Comparison of ENCODE assay signal across 8 cellular contexts in genomic region chr17:75778861-75779249, GRCh38. TPM values are rescaled to one million over a fixed set of nuclear protein-coding genes. Genes with fewer than 3 reads are reported as not detected.
DNase-seq lines count a peak whose midpoint lies in the region; ATAC-seq and TF ChIP-seq lines count a peak whose summit lies in the region.

No MANE protein-coding gene starts in this region.

- peak; percentile 44 for TF ChIP-seq CTCF in hepatocyte (IDR thresholded peaks at IDR 0.05; ENCODE audit: poor library complexity)

- H3K27me3 Mint-ChIP-seq in activated naive CD4-positive, alpha-beta T cell treated with anti-CD3 and anti-CD28 coated beads, Interleukin-2, amount 50 U/mL, for 24 hours, result no peaks in the 10 kb centered on the region

- H3K4me3 Mint-ChIP-seq in activated naive CD4-positive, alpha-beta T cell treated with anti-CD3 and anti-CD28 coated beads, Interleukin-2, amount 50 U/mL, for 24 hours, result peak overlapping the region; percentile 98

- DNase-seq in EL, result peak; percentile 43
- peak; percentile 37 for DNase-seq in LoVo (ENCODE audit: low spot score)
- peak; percentile 68 for DNase-seq in hepatocyte (ENCODE audit: low spot score)
- DNase-seq in Ammon's horn (ENCODE audit: low spot score), result no peak

- peak overlapping the region; percentile 86 for H3K4me2 ChIP-seq in hepatocyte

- no peaks in the 10 kb centered on the region for H3K9me2 ChIP-seq in hepatocyte (replicated peaks; ENCODE audit: insufficient read depth)

- peaks cover 42% of the 10 kb centered on the region for H4K20me1 ChIP-seq in hepatocyte (ENCODE audit: insufficient read depth, poor library complexity, severe bottlenecking)

- under 1% methylated on average over 31 of the region's 38 CpGs for WGBS in hepatocyte (ENCODE audit: low lambda C conversion rate, missing lambda C conversion rate)

- H3K36me3 ChIP-seq in hepatocyte (replicated peaks; ENCODE audit: insufficient read depth, low read depth), result peaks cover 8% of the 10 kb centered on the region

- H3K79me2 ChIP-seq in hepatocyte, result peaks cover 30% of the 10 kb centered on the region

- peak overlapping the region; percentile 91 for H3K27ac ChIP-seq in hepatocyte
- peak overlapping the region; percentile 73 to 100 (median 99) for H3K27ac ChIP-seq in skin epidermis

- peaks cover 28% of the 10 kb centered on the region for H3K36me3 Mint-ChIP-seq in activated naive CD4-positive, alpha-beta T cell treated with anti-CD3 and anti-CD28 coated beads, Interleukin-2, amount 50 U/mL, for 24 hours

- no peaks in the 10 kb centered on the region for H3K9me3 ChIP-seq in hepatocyte (ENCODE audit: low read depth)

- no peaks in the 10 kb centered on the region for H3K27me3 ChIP-seq in hepatocyte

- H3K4me1 Mint-ChIP-seq in activated naive CD4-positive, alpha-beta T cell treated with anti-CD3 and anti-CD28 coated beads, Interleukin-2, amount 50 U/mL, for 24 hours, result peaks cover 39% of the 10 kb centered on the region

- peak overlapping the region; percentile 90 for H3K27ac Mint-ChIP-seq in activated naive CD4-positive, alpha-beta T cell treated with anti-CD3 and anti-CD28 coated beads, Interleukin-2, amount 50 U/mL, for 24 hours

- H2AFZ ChIP-seq in hepatocyte, result no peak overlapping the region

- H3K9me3 Mint-ChIP-seq in activated naive CD4-positive, alpha-beta T cell treated with anti-CD3 and anti-CD28 coated beads, Interleukin-2, amount 50 U/mL, for 24 hours, result no peaks in the 10 kb centered on the region

- peak overlapping the region; percentile 89 for H3K4me3 ChIP-seq in hepatocyte
- H3K4me3 ChIP-seq in skin epidermis, result peak overlapping the region; percentile 76 to 98 (median 94)

- ATAC-seq in GM21381 (IDR thresholded peaks at IDR 0.05; ENCODE audit: unreplicated experiment) (peak; percentile 23), GM18517 (IDR thresholded peaks at IDR 0.05; ENCODE audit: unreplicated experiment) (no peak)

- peaks cover 9% of the 10 kb centered on the region for H3K4me1 ChIP-seq in hepatocyte (ENCODE audit: insufficient read depth)

RNA-seq across cellular contexts. Expression of gene UNK, which starts 5.8 kb away (rescaled TPM):
- total RNA-seq in hepatocyte, result 26.7 and 30.9 TPM in 2 replicates
- 22.3 and 28.2 TPM in 2 replicates for polyA plus RNA-seq in hepatocyte

RNA-seq across cellular contexts. Expression of gene GALK1, which starts 13.9 kb away (rescaled TPM):
- 63.7 and 76.4 TPM in 2 replicates for total RNA-seq in hepatocyte
- polyA plus RNA-seq in hepatocyte, result 139 and 161 TPM in 2 replicates

RNA-seq across cellular contexts. Expression of gene ITGB4, which starts 57.6 kb away (rescaled TPM):
- 11.5 and 15.7 TPM in 2 replicates for total RNA-seq in hepatocyte
- polyA plus RNA-seq in hepatocyte, result 19.4 and 23.5 TPM in 2 replicates
